ENCODE assay signal across 1 cellular context in genomic region chr12:31742891-31743290, GRCh38.
TF ChIP-seq lines count a peak whose summit lies in the region.

No MANE protein-coding gene starts in this region.

TF ChIP-seq in SK-N-SH, 30 proteins besides CTCF, POLR2A, EP300 and RAD21:
- TF ChIP-seq NRF1 (IDR thresholded peaks at IDR 0.05; ENCODE audit: low read depth, low read length) (no peak), SIN3A (IDR thresholded peaks at IDR 0.05; ENCODE audit: borderline replicate concordance, low read depth, low read length) (no peak), EZH2phosphoT487 (IDR thresholded peaks at IDR 0.05; ENCODE audit: borderline replicate concordance, low read depth) (no peak), TCF12 (IDR thresholded peaks at IDR 0.05) (no peak), MXI1 (IDR thresholded peaks at IDR 0.05; ENCODE audit: low read depth, low read length) (no peak), RCOR1 (IDR thresholded peaks at IDR 0.05; ENCODE audit: low read length) (no peak), MAX (IDR thresholded peaks at IDR 0.05; ENCODE audit: low read depth) (no peak), REST (IDR thresholded peaks at IDR 0.05; ENCODE audit: low read depth, low read length) (no peak), TAF1 (IDR thresholded peaks at IDR 0.05; ENCODE audit: borderline replicate concordance, low read depth, low read length) (no peak), FOXJ3 (CRISPR knock-in tag; IDR thresholded peaks at IDR 0.05) (no peak), RFX5 (IDR thresholded peaks at IDR 0.05; ENCODE audit: low read length) (no peak), IRF3 (IDR thresholded peaks at IDR 0.05; ENCODE audit: low read depth, low read length) (no peak), GABPA (IDR thresholded peaks at IDR 0.05; ENCODE audit: low read depth) (no peak), RXRA (IDR thresholded peaks at IDR 0.05; ENCODE audit: borderline replicate concordance, low read depth) (no peak), CHD2 (IDR thresholded peaks at IDR 0.05; ENCODE audit: low read length, partially characterized antibody) (no peak), TEAD4 (IDR thresholded peaks at IDR 0.05; ENCODE audit: borderline replicate concordance, insufficient read depth) (no peak)
